8 cellular contexts compared by ENCODE assay signal in the genomic region with DNA sequence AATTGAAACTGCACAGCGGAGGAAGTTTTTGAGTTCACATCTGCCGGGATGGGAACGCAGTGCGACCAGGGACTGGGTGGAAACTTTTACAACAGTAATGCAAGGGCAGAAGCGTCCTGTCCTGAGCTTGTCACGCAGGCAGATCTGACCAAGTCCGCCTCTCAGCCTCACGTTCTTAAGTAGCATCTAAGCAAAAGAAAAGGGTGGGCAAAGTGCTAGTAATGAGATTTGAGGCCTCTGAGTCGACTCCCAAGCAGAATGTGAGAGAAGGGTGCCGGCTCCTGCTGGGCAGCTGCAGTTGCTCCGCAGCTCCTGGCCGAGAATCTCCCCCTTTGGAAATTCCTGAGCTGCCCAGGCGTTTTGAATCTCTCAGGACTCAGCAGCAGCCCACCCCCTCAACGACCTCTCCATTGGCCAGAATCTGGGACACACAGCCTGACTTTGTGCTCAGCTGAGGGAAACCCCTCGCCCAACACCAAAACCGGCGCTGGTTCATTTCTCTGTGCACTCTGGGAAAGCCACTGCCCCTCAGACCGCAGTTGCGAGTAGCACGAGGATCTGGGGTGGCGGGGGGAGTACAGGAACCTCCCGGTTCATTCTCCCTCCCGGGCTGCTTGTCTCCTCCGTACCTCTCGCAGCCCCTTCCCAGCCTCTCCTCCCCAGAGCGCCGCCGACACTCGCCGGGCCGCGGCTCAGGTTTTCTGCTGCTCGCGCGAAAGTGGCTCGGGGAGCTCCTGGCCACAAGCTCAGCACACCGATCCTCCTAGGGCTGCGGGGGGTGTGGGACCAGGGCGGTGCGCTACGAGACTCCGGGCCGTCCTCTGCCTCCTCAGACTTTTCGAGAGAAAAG. TPM values are rescaled to one million over a fixed set of nuclear protein-coding genes. Genes with fewer than 3 reads are reported as not detected.
DNase-seq lines count a peak whose midpoint lies in the region; ATAC-seq and TF ChIP-seq lines count a peak whose summit lies in the region.

No MANE protein-coding gene starts in this region.

- ATAC-seq in GM23338: peak; percentile 45
- ATAC-seq in naive thymus-derived CD4-positive, alpha-beta T cell: peak; percentile 34

- H3K9me3 Mint-ChIP-seq in GM23338: no peaks in the 10 kb centered on the region
- peaks cover 0 to 18% (median 2%) of the 10 kb centered on the region in 11 donors for H3K9me3 Mint-ChIP-seq in naive thymus-derived CD4-positive, alpha-beta T cell

- H3K27me3 ChIP-seq in GM23338 (ENCODE audit: insufficient read depth): peaks cover 47% of the 10 kb centered on the region
- H3K27me3 ChIP-seq in naive thymus-derived CD4-positive, alpha-beta T cell (ENCODE audit: control insufficient read depth in 2 of 2, insufficient read depth in 2 of 2, low read length in 2 of 2): no peaks in the 10 kb centered on the region

- peaks cover 20% of the 10 kb centered on the region for H3K4me1 ChIP-seq in GM23338 (ENCODE audit: insufficient read depth)
- H3K4me1 ChIP-seq in naive thymus-derived CD4-positive, alpha-beta T cell (ENCODE audit: control insufficient read depth in 2 of 2, insufficient read depth in 2 of 2, low read length in 2 of 2): peaks cover 18 to 33% of the 10 kb centered on the region in 2 donors

- no peaks in the 10 kb centered on the region for H3K9me2 ChIP-seq in GM23338 (ENCODE audit: insufficient read depth)

- H3K27ac ChIP-seq in GM23338 (ENCODE audit: low read depth) (no peak overlapping the region), substantia nigra (ENCODE audit: low read depth, low read length, poor library complexity, severe bottlenecking) (peak overlapping the region; percentile 46)
- H3K27ac ChIP-seq in naive thymus-derived CD4-positive, alpha-beta T cell (ENCODE audit: low read depth, low read length): peak overlapping the region; percentile 94

- peaks cover 36% of the 10 kb centered on the region for H3K27me3 Mint-ChIP-seq in GM23338 (ENCODE audit: insufficient read depth, low read depth, poor library complexity)
- H3K27me3 Mint-ChIP-seq in naive thymus-derived CD4-positive, alpha-beta T cell: peaks cover 0 to 4% (median 0%) of the 10 kb centered on the region in 5 donors

- no peaks in the 10 kb centered on the region for H3K79me2 ChIP-seq in GM23338 (replicated peaks; ENCODE audit: insufficient read depth)

- H3K27ac Mint-ChIP-seq in GM23338: no peak overlapping the region; the same call in 1 of the 2 replicates
- peak overlapping the region; percentile 93 to 100 (median 99) for H3K27ac Mint-ChIP-seq in naive thymus-derived CD4-positive, alpha-beta T cell

- DNase-seq in GM10266 (ENCODE audit: extremely low spot score) (peak; percentile 51), GM23338 (ENCODE audit: low spot score) (peak; percentile 63), M059J (ENCODE audit: low read depth) (peak; percentile 49), activated T-cell treated with anti-CD3 and anti-CD28 coated beads for 1 hour (ENCODE audit: low read depth) (peak; percentile 42), erythroblast (lab: John Stamatoyannopoulos, UW) (peak; percentile 16 to 25), substantia nigra (lab: John Stamatoyannopoulos, UW) (peak in 30 of 49 donors; percentile 10 to 59 (median 32)), RKO (ENCODE audit: low spot score) (no peak)
- DNase-seq in naive thymus-derived CD4-positive, alpha-beta T cell: peak in 5 of 9 donors; percentile 41 to 75 (median 66)

- H3K4me3 ChIP-seq in GM23338: peak overlapping the region; percentile 97
- H3K4me3 ChIP-seq in naive thymus-derived CD4-positive, alpha-beta T cell (ENCODE audit: low read length): peak overlapping the region; percentile 95

- no peaks in the 10 kb centered on the region for H3K9me3 ChIP-seq in naive thymus-derived CD4-positive, alpha-beta T cell (ENCODE audit: control insufficient read depth in 2 of 3, low read length in 3 of 3)

- peak overlapping the region; percentile 84 for H3K4me3 Mint-ChIP-seq in GM23338
- H3K4me3 Mint-ChIP-seq in naive thymus-derived CD4-positive, alpha-beta T cell: peak overlapping the region; percentile 90 to 100 (median 98)

- intact Hi-C loops in naive thymus-derived CD4-positive, alpha-beta T cell (cut with micrococcal nuclease): loop anchor here (1.0 to 5.0 kb wide), 12 partner anchors 31 to 1199 kb away; a partner anchor contains a TSS

- peaks cover 4% of the 10 kb centered on the region; the same call in 1 of the 2 replicates for H3F3A ChIP-seq in GM23338 (replicated peaks; ENCODE audit: low read depth)

- H3K36me3 Mint-ChIP-seq in GM23338 (ENCODE audit: low read depth): peaks cover 9% of the 10 kb centered on the region
- H3K36me3 Mint-ChIP-seq in naive thymus-derived CD4-positive, alpha-beta T cell: peaks cover 23 to 69% (median 26%) of the 10 kb centered on the region in 5 donors

- no peaks in the 10 kb centered on the region for H4K20me1 ChIP-seq in GM23338 (replicated peaks; ENCODE audit: insufficient read depth)

- TF ChIP-seq CTCF in GM10266 (IDR thresholded peaks at IDR 0.05; ENCODE audit: control insufficient read depth, insufficient read depth, low read depth, missing control alignments) (no peak), GM23338 (conservative IDR thresholded peaks at IDR 0.05; ENCODE audit: low read depth in 2 of 2) (no peak)

- no peaks in the 10 kb centered on the region for H3K36me3 ChIP-seq in GM23338 (ENCODE audit: insufficient read depth)
- peaks cover 16 to 36% (median 20%) of the 10 kb centered on the region in 3 experiments for H3K36me3 ChIP-seq in naive thymus-derived CD4-positive, alpha-beta T cell (ENCODE audit: control insufficient read depth in 2 of 3, insufficient read depth in 3 of 3, low read length in 3 of 3)

- CTCF ChIA-PET in naive thymus-derived CD4-positive, alpha-beta T cell (lab: Charles Lee): interaction anchor here (0.6 to 3.1 kb wide), 17 partner anchors 9 to 780 kb away, joined by 3 to 24 read pairs (median 4); no protein-coding TSS in a partner anchor

- H3K4me1 Mint-ChIP-seq in GM23338: peaks cover 18% of the 10 kb centered on the region
- peaks cover 39 to 54% (median 51%) of the 10 kb centered on the region in 7 donors for H3K4me1 Mint-ChIP-seq in naive thymus-derived CD4-positive, alpha-beta T cell

- peak overlapping the region; percentile 99 for H2AFZ ChIP-seq in GM23338

- POLR2A ChIA-PET in naive thymus-derived CD4-positive, alpha-beta T cell (lab: Charles Lee): interaction anchor here (0.8 to 23.6 kb wide), 44 partner anchors 9 to 790 kb away, joined by 3 to 633 read pairs (median 6); no protein-coding TSS in a partner anchor

- H3K4me2 ChIP-seq in GM23338: peak overlapping the region; percentile 90

- TF ChIP-seq POLR2A in erythroblast (IDR thresholded peaks at IDR 0.05; ENCODE audit: low read length): no peak

TF ChIP-seq in GM23338, 12 proteins besides CTCF, POLR2A, EP300 and RAD21:
- TF ChIP-seq CREB1 (CRISPR knock-in tag; IDR thresholded peaks at IDR 0.05; ENCODE audit: low read depth) (no peak), POLR2AphosphoS5 (IDR thresholded peaks at IDR 0.05; ENCODE audit: low read depth) (peak; percentile 33; the same call in 1 of the 2 replicates)
TF ChIP-seq in GM23338: peak in this region for 1.

RNA-seq across cellular contexts. Expression of a gene that starts 0.9 kb away (rescaled TPM):
- total RNA-seq in GM23338 (2014; rRNA removed; shearing (Covaris generic)): 4.1 and 5.2 TPM in 2 replicates
- polyA plus RNA-seq in GM23338 (2016; fragmentation: Nextera tagmentation; extraction: Ambion mirVana): 2.6 and 2.7 TPM in 2 replicates
- total RNA-seq in M059J (2014; rRNA removed; shearing (Covaris generic)): 6.8 and 6.9 TPM in 2 replicates
- 100 to 1,000 TPM; 116 to 305 (median 283) TPM for total RNA-seq in naive thymus-derived CD4-positive, alpha-beta T cell
- polyA plus RNA-seq in naive thymus-derived CD4-positive, alpha-beta T cell: 100 to 1,000 TPM; 209 to 247 TPM

Comparison
In these comparisons a context has a peak if more than half of its experiments do, and no peak if none do; other contexts are left out.
1. RNA of a gene that starts 0.9 kb away (total RNA-seq): 116 to 305 TPM in naive thymus-derived CD4-positive, alpha-beta T cell; 6.8 to 6.9 TPM in M059J and 4.1 to 5.2 TPM in GM23338; every median in the first group is over 10 times any median in the second.